ENCODE assay signal across 25 cellular contexts in genomic region chr9:30089428-30089827, GRCh38.
"Had no signal": no experiment of that assay in that cellular context is flagged by ENCODE, and none has a peak within 500 bp of the region (broad histone marks: within the 10 kb centered on the region; RNA-seq: fewer than 3 reads in every experiment).

No MANE protein-coding gene starts in this region.

- H3K27ac ChIP-seq: neural progenitor cell, neutrophil, pancreas, prostate gland, right lobe of liver, sigmoid colon, stomach, thoracic aorta, thyroid gland, tibial nerve, upper lobe of left lung, vagina had no signal

- H3K36me3 ChIP-seq: neural progenitor cell, neutrophil, pancreas, prostate gland, right lobe of liver, sigmoid colon, stomach, thoracic aorta, thyroid gland, tibial nerve, upper lobe of left lung, vagina had no signal

- H3K9me3 ChIP-seq: neutrophil, pancreas, prostate gland, right lobe of liver, sigmoid colon, stomach, thoracic aorta, thyroid gland, tibial nerve, upper lobe of left lung, vagina had no signal

- ATAC-seq: naive thymus-derived CD4-positive, alpha-beta T cell; natural killer cell; pancreas; right cardiac atrium; right lobe of liver; stimulated activated effector memory CD8-positive, alpha-beta T cell treated with anti-CD3 and anti-CD28 coated beads, Interleukin-12 subunit alpha, Interleukin-12 subunit beta, amount 100 ng/mL, for 72 hours; stimulated activated naive B cell treated with anti-CD40 and anti-IgM and Interleukin-4, amounts not matched to agents 10 μg/mL and 1 μg/mL and 100 μg/mL, for 72 hours had no signal

- H3K27me3 ChIP-seq: neural progenitor cell, neutrophil, pancreas, right lobe of liver, sigmoid colon, stomach, thyroid gland, tibial nerve, upper lobe of left lung, vagina had no signal

- H3K4me1 ChIP-seq: neural progenitor cell, pancreas, prostate gland, right lobe of liver, sigmoid colon, stomach, thyroid gland, tibial nerve, upper lobe of left lung, vagina had no signal

- H2AFZ ChIP-seq: neural progenitor cell had no signal

- H3K4me3 ChIP-seq: neural progenitor cell, pancreas, prostate gland, right lobe of liver, sigmoid colon, stomach, thoracic aorta, thyroid gland, tibial nerve, upper lobe of left lung, vagina had no signal

- DNase-seq: naive thymus-derived CD4-positive, alpha-beta T cell; natural killer cell; nucleus accumbens; pancreas; right cardiac atrium; right lobe of liver; sigmoid colon; small intestine; stimulated activated CD4-positive, alpha-beta T cell treated with anti-CD3 and anti-CD28 coated beads, Interleukin-15, amount 100 ng/mL, for 24 hours; stimulated activated CD4-positive, alpha-beta T cell treated with anti-CD3 and anti-CD28 coated beads, Interleukin-2, amount 100 ng/mL, for 24 hours; stimulated activated CD4-positive, alpha-beta T cell treated with anti-CD3 and anti-CD28 coated beads, Interleukin-2, amount 100 ng/mL, for 48 hours; stimulated activated CD4-positive, alpha-beta T cell treated with anti-CD3 and anti-CD28 coated beads, Interleukin-4, amount 100 ng/mL, for 24 hours; stimulated activated naive B cell treated with anti-CD40 and anti-IgM and Interleukin-4, amounts not matched to agents 10 μg/mL and 1 μg/mL and 100 μg/mL, for 72 hours; stimulated activated naive CD4-positive, alpha-beta T cell treated with Interleukin-2 at 50 U/mL for 16 hours; stomach; thyroid gland; trophoblast cell; upper lobe of left lung had no signal

- H3K9ac ChIP-seq: neural progenitor cell had no signal

- H3K4me2 ChIP-seq: neural progenitor cell had no signal
